ENCODE assay signal across 1 cellular context in genomic region chr15:63915888-63916731, GRCh38.
A peak's percentile ranks its signal among the peaks of the same experiment; 100 is the strongest.
TF ChIP-seq lines count a peak whose summit lies in the region.

No MANE protein-coding gene starts in this region.

TF ChIP-seq in HepG2, 621 proteins besides CTCF, POLR2A, EP300 and RAD21 (continued from another document):
- peak; percentile 12; the same call in 1 of the 2 replicates for TF ChIP-seq ZNF687 (CRISPR knock-in tag; IDR thresholded peaks at IDR 0.05)
- TF ChIP-seq, protein P1, sequence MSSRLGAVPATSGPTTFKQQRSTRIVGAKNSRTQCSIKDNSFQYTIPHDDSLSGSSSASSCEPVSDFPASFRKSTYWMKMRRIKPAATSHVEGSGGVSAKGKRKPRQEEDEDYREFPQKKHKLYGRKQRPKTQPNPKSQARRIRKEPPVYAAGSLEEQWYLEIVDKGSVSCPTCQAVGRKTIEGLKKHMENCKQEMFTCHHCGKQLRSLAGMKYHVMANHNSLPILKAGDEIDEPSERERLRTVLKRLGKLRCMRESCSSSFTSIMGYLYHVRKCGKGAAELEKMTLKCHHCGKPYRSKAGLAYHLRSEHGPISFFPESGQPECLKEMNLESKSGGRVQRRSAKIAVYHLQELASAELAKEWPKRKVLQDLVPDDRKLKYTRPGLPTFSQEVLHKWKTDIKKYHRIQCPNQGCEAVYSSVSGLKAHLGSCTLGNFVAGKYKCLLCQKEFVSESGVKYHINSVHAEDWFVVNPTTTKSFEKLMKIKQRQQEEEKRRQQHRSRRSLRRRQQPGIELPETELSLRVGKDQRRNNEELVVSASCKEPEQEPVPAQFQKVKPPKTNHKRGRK (CRISPR knock-in tag; IDR thresholded peaks at IDR 0.05): no peak
- TF ChIP-seq ZNF468 (CRISPR knock-in tag; IDR thresholded peaks at IDR 0.05): no peak
- 0 out of 2 replicates have a peak, but pooled peaks have one; percentile 29 for TF ChIP-seq ZNF12 (CRISPR knock-in tag; IDR thresholded peaks at IDR 0.05)
- TF ChIP-seq NFIB (CRISPR knock-in tag; IDR thresholded peaks at IDR 0.05; ENCODE audit: borderline replicate concordance): no peak
